In genomic region chr19:48468806-48469055, GRCh38 we compare ENCODE assay signal across 8 cellular contexts. TPM values are rescaled to one million over a fixed set of nuclear protein-coding genes. Genes with fewer than 3 reads are reported as not detected.
DNase-seq lines count a peak whose midpoint lies in the region; ATAC-seq and TF ChIP-seq lines count a peak whose summit lies in the region.

No MANE protein-coding gene starts in this region.

- peak overlapping the region; percentile 72 for H3K4me2 ChIP-seq in MM.1S (ENCODE audit: low read depth, low read length)

- no peaks in the 10 kb centered on the region for H3K9me2 ChIP-seq in MM.1S (replicated peaks; ENCODE audit: insufficient read depth, low read length)

- no peaks in the 10 kb centered on the region for H3K9me3 Mint-ChIP-seq in CD14-positive monocyte
- H3K9me3 Mint-ChIP-seq in effector memory CD8-positive, alpha-beta T cell: no peaks in the 10 kb centered on the region

- H3K27me3 ChIP-seq in MM.1S (replicated peaks; ENCODE audit: insufficient read depth, low read length) (no peaks in the 10 kb centered on the region), neuron (ENCODE audit: insufficient read depth, low read length) (no peaks in the 10 kb centered on the region)

- H3K4me3 ChIP-seq in MM.1S (ENCODE audit: low read length) (peak overlapping the region; percentile 54), neuron (ENCODE audit: low read length) (peak overlapping the region; percentile 45)

- intact Hi-C loops in CD14-positive monocyte (cut with micrococcal nuclease): loop anchor here (1.0 to 2.0 kb wide), 2 partner anchors 24 to 104 kb away; partner anchors contain the start of gene SYNGR4 (in 1 of the 2)

- H3K4me1 ChIP-seq in MM.1S (ENCODE audit: low read length): no peaks in the 10 kb centered on the region
- peaks cover 15% of the 10 kb centered on the region for H3K4me1 ChIP-seq in neuron (ENCODE audit: insufficient read depth, low read length)

- H4K20me1 ChIP-seq in MM.1S (ENCODE audit: insufficient read depth, low read length): no peaks in the 10 kb centered on the region

- TF ChIP-seq CTCF in CD14-positive monocyte (IDR thresholded peaks at IDR 0.05) (no peak), MM.1S (IDR thresholded peaks at IDR 0.05; ENCODE audit: low read length) (no peak)

- peaks cover 19% of the 10 kb centered on the region for H3K79me2 ChIP-seq in MM.1S (ENCODE audit: low read length)

- ATAC-seq in effector memory CD8-positive, alpha-beta T cell (replicated peaks): no peak
- ATAC-seq in GM21529 (IDR thresholded peaks at IDR 0.05; ENCODE audit: unreplicated experiment): no peak

- no peaks in the 10 kb centered on the region for H3K36me3 ChIP-seq in MM.1S (replicated peaks; ENCODE audit: insufficient read depth, low read length)
- peaks cover 35% of the 10 kb centered on the region for H3K36me3 ChIP-seq in neuron (ENCODE audit: insufficient read depth, low read length)

- peak overlapping the region; percentile 36; the same call in 1 of the 2 replicates for H3K27ac ChIP-seq in MM.1S (ENCODE audit: low read length)

- peak overlapping the region; percentile 78 to 88 for H3K4me3 Mint-ChIP-seq in CD14-positive monocyte
- peak overlapping the region; percentile 87 to 88 for H3K4me3 Mint-ChIP-seq in effector memory CD8-positive, alpha-beta T cell

- peak overlapping the region; percentile 85 for H2AFZ ChIP-seq in MM.1S (ENCODE audit: low read length)
- no peak overlapping the region for H2AFZ ChIP-seq in neuron (ENCODE audit: low read depth, low read length)

- H3F3A ChIP-seq in MM.1S (ENCODE audit: insufficient read depth, low read length): no peaks in the 10 kb centered on the region

- peaks cover 28 to 37% of the 10 kb centered on the region in 2 donors for H3K36me3 Mint-ChIP-seq in CD14-positive monocyte
- peaks cover 34% of the 10 kb centered on the region for H3K36me3 Mint-ChIP-seq in effector memory CD8-positive, alpha-beta T cell (ENCODE audit: insufficient read depth)

- H3K27ac Mint-ChIP-seq in CD14-positive monocyte: peak overlapping the region; percentile 24 to 92 (median 76)
- H3K27ac Mint-ChIP-seq in effector memory CD8-positive, alpha-beta T cell: peak overlapping the region; percentile 80 to 95

- H3K9ac ChIP-seq in MM.1S (ENCODE audit: low read length): peak overlapping the region; percentile 45; the same call in 1 of the 2 replicates

- DNase-seq in CD14-positive monocyte (ENCODE audit: low spot score) (no peak), MM.1S (no peak), cortex of kidney (lab: John Stamatoyannopoulos, UW) (no peak)
- no peak for DNase-seq in effector memory CD8-positive, alpha-beta T cell
- DNase-seq in stimulated activated CD4-positive, alpha-beta T cell treated with anti-CD3 and anti-CD28 coated beads, Interleukin-2, amount 100 ng/mL, for 24 hours: no peak
- DNase-seq in activated CD8-positive, alpha-beta memory T cell treated with anti-CD3 and anti-CD28 coated beads, Interleukin-2, amount 50 U/mL, for 48 hours: no peak

- no peaks in the 10 kb centered on the region for H3K9me3 ChIP-seq in MM.1S (replicated peaks; ENCODE audit: insufficient read depth, low read length)
- H3K9me3 ChIP-seq in neuron (ENCODE audit: low read length): no peaks in the 10 kb centered on the region

- peaks cover 20% of the 10 kb centered on the region for H3K4me1 Mint-ChIP-seq in CD14-positive monocyte
- peaks cover 16 to 21% of the 10 kb centered on the region in 2 donors for H3K4me1 Mint-ChIP-seq in effector memory CD8-positive, alpha-beta T cell (ENCODE audit: low read depth in 2 of 2)

- peaks cover 1 to 3% (median 2%) of the 10 kb centered on the region in 3 donors for H3K27me3 Mint-ChIP-seq in CD14-positive monocyte (ENCODE audit: low read depth in 3 of 3)
- H3K27me3 Mint-ChIP-seq in effector memory CD8-positive, alpha-beta T cell: no peaks in the 10 kb centered on the region

RNA-seq across cellular contexts. Expression of gene CYTH2, which starts 0.4 kb away (rescaled TPM):
- polyA plus RNA-seq in CD14-positive monocyte: 10 to 100 TPM; 21.3 to 21.7 TPM

RNA-seq across cellular contexts. Expression of gene KCNJ14, which starts 13.4 kb away (rescaled TPM):
- polyA plus RNA-seq in CD14-positive monocyte: under 1 TPM in 1 of 2 donors, not detected in 1; 0.09 TPM

RNA-seq across cellular contexts. Expression of gene GRWD1, which starts 22.9 kb away (rescaled TPM):
- 10 to 100 TPM in 1 of 2 donors, 1 to 10 TPM in 1; 10.0 to 13.9 TPM for polyA plus RNA-seq in CD14-positive monocyte

RNA-seq across cellular contexts. Expression of gene LMTK3, which starts 42.9 kb away (rescaled TPM):
- not detected for polyA plus RNA-seq in CD14-positive monocyte
